ENCODE assay signal across 16 cellular contexts in the genomic region with DNA sequence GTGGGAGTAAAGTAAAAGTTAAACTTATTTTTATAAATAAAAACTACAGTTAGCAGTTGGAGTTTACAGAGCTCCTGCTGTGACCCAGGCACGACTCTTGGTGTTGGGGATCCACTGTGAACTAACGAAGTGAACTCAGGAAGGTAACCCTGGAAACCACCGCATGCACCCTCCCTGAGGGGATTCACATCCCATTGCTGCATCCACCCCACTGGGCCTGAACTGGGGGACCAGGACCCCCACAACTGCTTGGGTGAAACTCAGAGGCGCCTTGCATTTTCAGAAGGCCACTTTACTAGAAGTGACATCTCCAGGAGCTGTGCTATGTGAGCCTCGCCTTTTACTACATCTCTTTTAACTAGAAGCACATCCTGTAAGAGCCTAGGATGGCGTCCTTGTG.
A peak's percentile ranks its signal among the peaks of the same experiment; 100 is the strongest.
DNase-seq lines count a peak whose midpoint lies in the region; ATAC-seq, FAIRE-seq and TF ChIP-seq lines count a peak whose summit lies in the region.
"Had no signal": no experiment of that assay in that cellular context is flagged by ENCODE, and none has a peak within 500 bp of the region (broad histone marks: within the 10 kb centered on the region; RNA-seq: fewer than 3 reads in every experiment).

No MANE protein-coding gene starts in this region.

- no peaks in the 10 kb centered on the region for H3K4me1 ChIP-seq in kidney (ENCODE audit: control insufficient read depth in 1 of 2, insufficient read depth in 1 of 2, low read depth in 1 of 2, low read length in 2 of 2)
- H3K4me1 ChIP-seq: A549, BE2C had no signal

- peaks cover 2 to 10% of the 10 kb centered on the region in 2 donors for H3K9me3 ChIP-seq in kidney (ENCODE audit: control insufficient read depth in 1 of 2, low read length in 2 of 2)
- H3K9me3 ChIP-seq: BE2C had no signal

- H3K36me3 Mint-ChIP-seq in chondrocyte (ENCODE audit: low read depth) = no peaks in the 10 kb centered on the region
- H3K36me3 Mint-ChIP-seq: CD4-positive, alpha-beta memory T cell had no signal

- TF ChIP-seq CTCF in chondrocyte (IDR thresholded peaks at IDR 0.05) = no peak
- no peak for TF ChIP-seq CTCF in kidney (IDR thresholded peaks at IDR 0.05; ENCODE audit: borderline replicate concordance, extremely low read depth, insufficient read depth)

- no peak for FAIRE-seq in kidney (lab: Jason Lieb, UNC)
- FAIRE-seq: A549, GM12892, H54 had no signal

- no peak overlapping the region for H3K27ac ChIP-seq in kidney (ENCODE audit: low read depth in 2 of 2, low read length in 2 of 2)
- H3K27ac ChIP-seq: A549, C4-2B, GM23248 had no signal

- DNase-seq in chondrocyte (ENCODE audit: low spot score) (peak; percentile 51), kidney (peak; percentile 38), sciatic nerve (ENCODE audit: low spot score) (peak; percentile 10), GM19240 (ENCODE audit: insufficient read length, low spot score) (no peak)
- DNase-seq: BE2C; CD4-positive, alpha-beta memory T cell; DMS79; GM23248; IMR-90 had no signal

- no peak overlapping the region for H3K9ac ChIP-seq in kidney (ENCODE audit: low read length in 2 of 2)
- H3K9ac ChIP-seq: GM23248 had no signal

- no peak overlapping the region for H3K4me3 ChIP-seq in kidney (ENCODE audit: low read length in 2 of 2)
- H3K4me3 ChIP-seq: A549, GM23248 had no signal

- H3K9me3 Mint-ChIP-seq in chondrocyte (ENCODE audit: low read depth) = peaks cover 14% of the 10 kb centered on the region

- intact Hi-C loops in kidney (cut with DNase I) (no loop called here), sciatic nerve (cut with DNase I) (no loop called here)

- H3K27ac Mint-ChIP-seq in chondrocyte (ENCODE audit: unreplicated experiment) = no peak overlapping the region
- H3K27ac Mint-ChIP-seq: CD4-positive, alpha-beta memory T cell had no signal

- H3K27me3 Mint-ChIP-seq in chondrocyte (ENCODE audit: low read depth) = peaks cover 9% of the 10 kb centered on the region

- H3K36me3 ChIP-seq in kidney (ENCODE audit: control insufficient read depth in 1 of 2, insufficient read depth in 2 of 2, low read length in 2 of 2) = no peaks in the 10 kb centered on the region
- H3K36me3 ChIP-seq: BE2C had no signal

- H3K4me3 Mint-ChIP-seq in chondrocyte (ENCODE audit: unreplicated experiment) = no peak overlapping the region
- H3K4me3 Mint-ChIP-seq: CD4-positive, alpha-beta memory T cell had no signal

- ATAC-seq in sciatic nerve = no peak
- no peak for ATAC-seq in HG02938 (IDR thresholded peaks at IDR 0.05; ENCODE audit: unreplicated experiment)
- ATAC-seq in GM21825 (IDR thresholded peaks at IDR 0.05; ENCODE audit: unreplicated experiment) = no peak
- ATAC-seq: A549, HCT116 had no signal

- no peaks in the 10 kb centered on the region for H3K4me1 Mint-ChIP-seq in chondrocyte (ENCODE audit: low read depth)
- H3K4me1 Mint-ChIP-seq: CD4-positive, alpha-beta memory T cell had no signal
